23 cellular contexts compared by ENCODE assay signal in the genomic region with DNA sequence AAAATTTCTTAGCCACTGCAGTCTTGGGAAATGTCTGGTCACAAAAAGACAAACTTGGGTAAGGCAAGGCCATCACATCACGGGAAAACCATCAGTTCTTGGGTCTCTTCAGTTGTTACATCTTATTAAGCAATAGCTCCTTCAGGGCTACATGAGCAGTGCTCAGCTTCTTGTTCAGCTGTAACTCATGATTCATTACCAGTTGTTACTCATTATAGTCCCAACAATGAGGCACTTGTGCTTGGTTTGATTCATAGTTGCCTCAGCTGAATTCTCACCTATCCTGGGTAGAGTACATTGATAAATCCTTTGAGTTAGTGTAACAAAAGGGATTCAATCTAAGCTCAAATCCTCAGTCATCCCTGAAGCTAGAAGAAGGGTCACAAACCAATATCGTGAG.
DNase-seq lines count a peak whose midpoint lies in the region; ATAC-seq and TF ChIP-seq lines count a peak whose summit lies in the region.
"Had no signal": no experiment of that assay in that cellular context is flagged by ENCODE, and none has a peak within 500 bp of the region (broad histone marks: within the 10 kb centered on the region; RNA-seq: fewer than 3 reads in every experiment).

No MANE protein-coding gene starts in this region.

- H3K4me3 Mint-ChIP-seq in naive thymus-derived CD8-positive, alpha-beta T cell, result no peak overlapping the region
- H3K4me3 Mint-ChIP-seq: effector memory CD8-positive, alpha-beta T cell had no signal

- ATAC-seq in naive thymus-derived CD8-positive, alpha-beta T cell, result no peak
- no peak for ATAC-seq in HG03378 (IDR thresholded peaks at IDR 0.05; ENCODE audit: unreplicated experiment)
- ATAC-seq: effector memory CD8-positive, alpha-beta T cell; heart right ventricle; Panc1 had no signal

- H3K4me3 ChIP-seq in mammary epithelial cell (replicated peaks in 1 of 3; ENCODE audit: insufficient read depth in 1 of 3, low read depth in 2 of 3, low read length in 3 of 3), result no peak overlapping the region
- H3K4me3 ChIP-seq in kidney epithelial cell (ENCODE audit: low read depth, low read length), result no peak overlapping the region
- H3K4me3 ChIP-seq: colonic mucosa, heart right ventricle, skin epidermis had no signal

- H3K27me3 ChIP-seq in mammary epithelial cell (ENCODE audit: insufficient read depth, low read length) (no peaks in the 10 kb centered on the region), kidney epithelial cell (ENCODE audit: control insufficient read depth, insufficient read depth, low read length) (no peaks in the 10 kb centered on the region)
- H3K27me3 ChIP-seq: brain microvascular endothelial cell, colonic mucosa, heart right ventricle had no signal

- CTCF ChIA-PET in mammary epithelial cell (lab: Charles Lee; ENCODE audit: low non-redundant PET), result no interaction called here

- H3K36me3 ChIP-seq in mammary epithelial cell (ENCODE audit: insufficient read depth, low read length) (no peaks in the 10 kb centered on the region), kidney epithelial cell (ENCODE audit: control insufficient read depth, insufficient read depth, low read length) (no peaks in the 10 kb centered on the region)
- H3K36me3 ChIP-seq: brain microvascular endothelial cell, colonic mucosa, heart right ventricle had no signal

- H3K9ac ChIP-seq in mammary epithelial cell (ENCODE audit: insufficient read depth, low read length), result peak overlapping the region; percentile 16

- intact Hi-C loops in mammary epithelial cell (cut with micrococcal nuclease), result loop anchor here (1.0 to 10.0 kb wide), 6 partner anchors 17 to 1043 kb away; a partner anchor contains a TSS

- dilution Hi-C loops in mammary epithelial cell (cut with HindIII; ENCODE audit: low sequenced_read_pairs), result no loop called here

- no TSS peak for BruUV-seq in mammary epithelial cell (replicated peaks; lab: Mats Ljungman, UMichigan)

- H4K20me1 ChIP-seq in mammary epithelial cell (ENCODE audit: insufficient read depth, low read length), result no peaks in the 10 kb centered on the region

- peaks cover 31% of the 10 kb centered on the region for H3K4me1 ChIP-seq in mammary epithelial cell (ENCODE audit: insufficient read depth, low read length)
- H3K4me1 ChIP-seq: colonic mucosa, heart right ventricle had no signal

- POLR2A ChIA-PET in naive thymus-derived CD8-positive, alpha-beta T cell (lab: Charles Lee), result no interaction called here

- peak; percentile 6 for DNase-seq in Caki2 (ENCODE audit: low read depth)
- DNase-seq in NCI-H226, result peak; percentile 58
- peak; percentile 98 for DNase-seq in mammary epithelial cell
- DNase-seq in kidney epithelial cell (ENCODE audit: low read depth), result peak; percentile 84
- no peak for DNase-seq in naive thymus-derived CD8-positive, alpha-beta T cell
- DNase-seq in substantia nigra (lab: John Stamatoyannopoulos, UW), result no peak
- DNase-seq in NCI-H2171 (lab: John Stamatoyannopoulos, UW), result no peak
- DNase-seq: activated CD4-positive, alpha-beta T cell treated with anti-CD3 and anti-CD28 coated beads, Interleukin-2, amount 50 U/mL, for 1 hour; activated CD8-positive, alpha-beta memory T cell treated with anti-CD3 and anti-CD28 coated beads, Interleukin-2, amount 50 U/mL, for 4 hours; brain microvascular endothelial cell; colonic mucosa; effector memory CD8-positive, alpha-beta T cell; GDM1; heart right ventricle; Karpas-422; NCI-H1930; NCI-H446 treated with DMSO at 0.1 percent for 48 hours; stimulated activated CD4-positive, alpha-beta T cell treated with anti-CD3 and anti-CD28 coated beads, Interleukin-4, amount 100 ng/mL, for 1 hour; stimulated activated naive CD4-positive, alpha-beta T cell treated with Interleukin-2 at 50 U/mL for 16 hours had no signal

- H3K79me2 ChIP-seq in mammary epithelial cell (ENCODE audit: insufficient read depth, low read length), result peaks cover 25% of the 10 kb centered on the region

- in situ Hi-C loops in Caki2 (cut with HindIII; ENCODE audit: low pct_unique_long_range_greater_than_20kb, low sequenced_read_pairs), result no loop called here
- in situ Hi-C loops in mammary epithelial cell (cut with MboI; ENCODE audit: low sequenced_read_pairs in 2 of 2), result no loop called here

- H3K27ac ChIP-seq in mammary epithelial cell (ENCODE audit: insufficient read depth, low read depth, low read length) (peak overlapping the region; percentile 94), substantia nigra (ENCODE audit: low read depth, low read length, poor library complexity, severe bottlenecking) (no peak overlapping the region)
- H3K27ac ChIP-seq: brain microvascular endothelial cell, colonic mucosa, heart right ventricle, skin epidermis had no signal

- H3K27me3 Mint-ChIP-seq in naive thymus-derived CD8-positive, alpha-beta T cell, result peaks cover 0 to 1% (median 0%) of the 10 kb centered on the region in 5 donors
- H3K27me3 Mint-ChIP-seq: effector memory CD8-positive, alpha-beta T cell; progenitor cell of endocrine pancreas had no signal

- peaks cover 0 to 14% (median 2%) of the 10 kb centered on the region in 9 donors for H3K9me3 Mint-ChIP-seq in naive thymus-derived CD8-positive, alpha-beta T cell

- peak overlapping the region; percentile 55 for H2AFZ ChIP-seq in mammary epithelial cell (ENCODE audit: low read depth, low read length)

- H3K27ac Mint-ChIP-seq in naive thymus-derived CD8-positive, alpha-beta T cell, result no peak overlapping the region
- H3K27ac Mint-ChIP-seq: effector memory CD8-positive, alpha-beta T cell; progenitor cell of endocrine pancreas had no signal

- WGBS in mammary epithelial cell (ENCODE audit: low coverage, missing lambda C conversion rate), result 0% methylated on average over 2 of the region's 2 CpGs

- peak overlapping the region; percentile 49 for H3K4me2 ChIP-seq in mammary epithelial cell (ENCODE audit: insufficient read depth, low read depth, low read length)

- no peak for TF ChIP-seq CTCF in mammary epithelial cell (conservative IDR thresholded peaks at IDR 0.05 in 1 of 2, IDR thresholded peaks at IDR 0.05 in 1 of 2; ENCODE audit: extremely low read depth in 1 of 2, insufficient read depth in 1 of 2, low read depth in 1 of 2, low read length in 2 of 2)
- TF ChIP-seq CTCF in kidney epithelial cell (IDR thresholded peaks at IDR 0.05; ENCODE audit: insufficient read depth, low read length, poor library complexity, severe bottlenecking), result no peak

- H3K4me1 Mint-ChIP-seq in naive thymus-derived CD8-positive, alpha-beta T cell, result no peaks in the 10 kb centered on the region

- no peaks in the 10 kb centered on the region for H3K9me3 ChIP-seq in mammary epithelial cell (replicated peaks; ENCODE audit: insufficient read depth, low read length)
- H3K9me3 ChIP-seq: colonic mucosa, heart right ventricle had no signal

- H3K36me3 Mint-ChIP-seq in naive thymus-derived CD8-positive, alpha-beta T cell, result no peaks in the 10 kb centered on the region

Comparison
In these comparisons a context has a peak if more than half of its experiments do, and no peak if none do; other contexts are left out.
1. DNase-seq: peak in Caki2 (single experiment), NCI-H226 (single experiment), mammary epithelial cell (single experiment) and kidney epithelial cell (single experiment); none in naive thymus-derived CD8-positive, alpha-beta T cell (0 of 10), substantia nigra (0 of 49) and NCI-H2171 (single experiment).